In genomic region chr4:165378763-165379631, GRCh38 we compare ENCODE assay signal across 8 cellular contexts. TPM values are rescaled to one million over a fixed set of nuclear protein-coding genes. Genes with fewer than 3 reads are reported as not detected.
DNase-seq lines count a peak whose midpoint lies in the region; ATAC-seq and TF ChIP-seq lines count a peak whose summit lies in the region.

Gene CPE, plus strand, starts transcription at chr4:165379008. Its CDS starts 214 bp downstream, at chr4:165379222.

- peak; percentile 92 for ATAC-seq in GM21723 (IDR thresholded peaks at IDR 0.05; ENCODE audit: unreplicated experiment)
- peak; percentile 98 for ATAC-seq in activated naive CD8-positive, alpha-beta T cell treated with anti-CD3 and anti-CD28 coated beads, Interleukin-2, amount 50 U/mL, for 24 hours
- peak; percentile 95 for ATAC-seq in thoracic aorta (ENCODE audit: insufficient number of reproducible peaks, low FRiP score, low read depth)

- no peaks in the 10 kb centered on the region for H3K27me3 ChIP-seq in thoracic aorta (replicated peaks; ENCODE audit: insufficient read depth)

- peaks cover 4% of the 10 kb centered on the region for H3K4me1 Mint-ChIP-seq in activated naive CD8-positive, alpha-beta T cell treated with anti-CD3 and anti-CD28 coated beads, Interleukin-2, amount 50 U/mL, for 24 hours

- no peaks in the 10 kb centered on the region for H3K36me3 Mint-ChIP-seq in activated naive CD8-positive, alpha-beta T cell treated with anti-CD3 and anti-CD28 coated beads, Interleukin-2, amount 50 U/mL, for 24 hours (ENCODE audit: low read depth)

- peak within 1 kb of the TSS; percentile 83 to 86 for H3K27ac ChIP-seq in thoracic aorta

- no peaks in the 10 kb centered on the region for H3K9me3 Mint-ChIP-seq in activated naive CD8-positive, alpha-beta T cell treated with anti-CD3 and anti-CD28 coated beads, Interleukin-2, amount 50 U/mL, for 24 hours

- peak within 1 kb of the TSS; percentile 81 for H3K4me3 ChIP-seq in thoracic aorta

- no peaks in the 10 kb centered on the region for H3K36me3 ChIP-seq in thoracic aorta

- H3K4me1 ChIP-seq in thoracic aorta (ENCODE audit: control insufficient read depth in 1 of 2, low read depth in 2 of 2), result peaks cover 5 to 43% of the 10 kb centered on the region in 2 donors

- H3K9me3 ChIP-seq in thoracic aorta, result no peaks in the 10 kb centered on the region

- H3K4me3 Mint-ChIP-seq in activated naive CD8-positive, alpha-beta T cell treated with anti-CD3 and anti-CD28 coated beads, Interleukin-2, amount 50 U/mL, for 24 hours, result peak within 1 kb of the TSS; percentile 63

- H3K27ac Mint-ChIP-seq in activated naive CD8-positive, alpha-beta T cell treated with anti-CD3 and anti-CD28 coated beads, Interleukin-2, amount 50 U/mL, for 24 hours, result no peak within 1 kb of the TSS

- peak; percentile 76 for TF ChIP-seq CTCF in thoracic aorta (IDR thresholded peaks at IDR 0.05)

- H3K27me3 Mint-ChIP-seq in activated naive CD8-positive, alpha-beta T cell treated with anti-CD3 and anti-CD28 coated beads, Interleukin-2, amount 50 U/mL, for 24 hours, result peaks cover 65% of the 10 kb centered on the region

- DNase-seq in DMS 273 treated with DMSO at 0.1 percent for 48 hours (lab: John Stamatoyannopoulos, UW) (peak; percentile 42), KG1 (lab: John Stamatoyannopoulos, UW) (peak; percentile 1), SK-N-DZ (ENCODE audit: low spot score) (peak; percentile 83), glomerular visceral epithelial cell (ENCODE audit: extremely low spot score) (peak; percentile 91), occipital lobe (lab: John Stamatoyannopoulos, UW) (peak; percentile 82), thoracic aorta (ENCODE audit: low spot score) (peak; percentile 29)
- peak; percentile 66 for DNase-seq in activated naive CD8-positive, alpha-beta T cell treated with anti-CD3 and anti-CD28 coated beads, Interleukin-2, amount 50 U/mL, for 24 hours

RNA-seq across cellular contexts. Expression of gene CPE, which starts in this region (rescaled TPM):
- polyA plus RNA-seq in SK-N-DZ (2014; cell fraction: cytosol; rRNA removed), result 106 and 113 TPM in 2 replicates
- polyA plus RNA-seq in SK-N-DZ (2014; cell fraction: nucleus; rRNA removed), result 38.1 and 46.7 TPM in 2 replicates
- 347 TPM for total RNA-seq in occipital lobe
- 100 to 1,000 TPM; 395 to 458 TPM for total RNA-seq in thoracic aorta

Comparison
In these comparisons a context has a peak if more than half of its experiments do, and no peak if none do; other contexts are left out.
1. Peak in every context shown above with its lines: DNase-seq, ATAC-seq, H3K4me3 ChIP-seq and H3K27ac ChIP-seq.
2. DNase-seq: peak in every context shown above with its lines; median percentile 91 in glomerular visceral epithelial cell; 83 in SK-N-DZ; 82 in occipital lobe; 66 in activated naive CD8-positive, alpha-beta T cell treated with anti-CD3 and anti-CD28 coated beads, Interleukin-2, amount 50 U/mL, for 24 hours; 42 in DMS 273 treated with DMSO at 0.1 percent for 48 hours; 29 in thoracic aorta; 1 in KG1.